In genomic region chr16:80466024-80466986, GRCh38 we compare ENCODE assay signal across 1 cellular context.
A peak's percentile ranks its signal among the peaks of the same experiment; 100 is the strongest.
TF ChIP-seq lines count a peak whose summit lies in the region.

No MANE protein-coding gene starts in this region.

TF ChIP-seq in HepG2, 621 proteins besides CTCF, POLR2A, EP300 and RAD21 (continued from another document and continues in another):
- TF ChIP-seq MTA1 (CRISPR knock-in tag; IDR thresholded peaks at IDR 0.05; ENCODE audit: borderline replicate concordance) = 0 out of 2 replicates have a peak, but pooled peaks have one; percentile 51
- TF ChIP-seq, protein P1, sequence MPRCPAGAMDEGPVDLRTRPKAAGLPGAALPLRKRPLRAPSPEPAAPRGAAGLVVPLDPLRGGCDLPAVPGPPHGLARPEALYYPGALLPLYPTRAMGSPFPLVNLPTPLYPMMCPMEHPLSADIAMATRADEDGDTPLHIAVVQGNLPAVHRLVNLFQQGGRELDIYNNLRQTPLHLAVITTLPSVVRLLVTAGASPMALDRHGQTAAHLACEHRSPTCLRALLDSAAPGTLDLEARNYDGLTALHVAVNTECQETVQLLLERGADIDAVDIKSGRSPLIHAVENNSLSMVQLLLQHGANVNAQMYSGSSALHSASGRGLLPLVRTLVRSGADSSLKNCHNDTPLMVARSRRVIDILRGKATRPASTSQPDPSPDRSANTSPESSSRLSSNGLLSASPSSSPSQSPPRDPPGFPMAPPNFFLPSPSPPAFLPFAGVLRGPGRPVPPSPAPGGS (CRISPR knock-in tag; IDR thresholded peaks at IDR 0.05) = no peak
- TF ChIP-seq RBM22 (optimal IDR thresholded peaks at IDR 0.05; ENCODE audit: low read length) = no peak
- no peak for TF ChIP-seq CEBPZ (IDR thresholded peaks at IDR 0.05; ENCODE audit: low read length)
- no peak for TF ChIP-seq CENPT (CRISPR knock-in tag; IDR thresholded peaks at IDR 0.05; ENCODE audit: low read depth)
- peak; percentile 46; the same call in 1 of the 2 replicates for TF ChIP-seq GABPB1 (CRISPR knock-in tag; IDR thresholded peaks at IDR 0.05)
- TF ChIP-seq, protein P2, sequence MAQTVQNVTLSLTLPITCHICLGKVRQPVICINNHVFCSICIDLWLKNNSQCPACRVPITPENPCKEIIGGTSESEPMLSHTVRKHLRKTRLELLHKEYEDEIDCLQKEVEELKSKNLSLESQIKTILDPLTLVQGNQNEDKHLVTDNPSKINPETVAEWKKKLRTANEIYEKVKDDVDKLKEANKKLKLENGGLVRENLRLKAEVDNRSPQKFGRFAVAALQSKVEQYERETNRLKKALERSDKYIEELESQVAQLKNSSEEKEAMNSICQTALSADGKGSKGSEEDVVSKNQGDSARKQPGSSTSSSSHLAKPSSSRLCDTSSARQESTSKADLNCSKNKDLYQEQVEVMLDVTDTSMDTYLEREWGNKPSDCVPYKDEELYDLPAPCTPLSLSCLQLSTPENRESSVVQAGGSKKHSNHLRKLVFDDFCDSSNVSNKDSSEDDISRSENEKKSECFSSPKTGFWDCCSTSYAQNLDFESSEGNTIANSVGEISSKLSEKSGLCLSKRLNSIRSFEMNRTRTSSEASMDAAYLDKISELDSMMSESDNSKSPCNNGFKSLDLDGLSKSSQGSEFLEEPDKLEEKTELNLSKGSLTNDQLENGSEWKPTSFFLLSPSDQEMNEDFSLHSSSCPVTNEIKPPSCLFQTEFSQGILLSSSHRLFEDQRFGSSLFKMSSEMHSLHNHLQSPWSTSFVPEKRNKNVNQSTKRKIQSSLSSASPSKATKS (CRISPR knock-in tag; IDR thresholded peaks at IDR 0.05) = no peak
- TF ChIP-seq, protein P3, sequence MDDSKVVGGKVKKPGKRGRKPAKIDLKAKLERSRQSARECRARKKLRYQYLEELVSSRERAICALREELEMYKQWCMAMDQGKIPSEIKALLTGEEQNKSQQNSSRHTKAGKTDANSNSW (CRISPR knock-in tag; IDR thresholded peaks at IDR 0.05; ENCODE audit: borderline replicate concordance) = no peak
- TF ChIP-seq ZNF12 (CRISPR knock-in tag; IDR thresholded peaks at IDR 0.05) = no peak
- peak; percentile 68 for TF ChIP-seq MED1 (CRISPR knock-in tag; IDR thresholded peaks at IDR 0.05)
- TF ChIP-seq HMGA1 (CRISPR knock-in tag; conservative IDR thresholded peaks at IDR 0.05) = no peak
- TF ChIP-seq ZNF761 (CRISPR knock-in tag; conservative IDR thresholded peaks at IDR 0.05) = no peak
- no peak for TF ChIP-seq TBP (CRISPR knock-in tag; IDR thresholded peaks at IDR 0.05)
- no peak for TF ChIP-seq ZNF737 (CRISPR knock-in tag; IDR thresholded peaks at IDR 0.05; ENCODE audit: borderline replicate concordance)
- TF ChIP-seq PCBP2 (optimal IDR thresholded peaks at IDR 0.05; ENCODE audit: low read depth, low read length, poor library complexity, severe bottlenecking) = no peak
- TF ChIP-seq, protein P4, sequence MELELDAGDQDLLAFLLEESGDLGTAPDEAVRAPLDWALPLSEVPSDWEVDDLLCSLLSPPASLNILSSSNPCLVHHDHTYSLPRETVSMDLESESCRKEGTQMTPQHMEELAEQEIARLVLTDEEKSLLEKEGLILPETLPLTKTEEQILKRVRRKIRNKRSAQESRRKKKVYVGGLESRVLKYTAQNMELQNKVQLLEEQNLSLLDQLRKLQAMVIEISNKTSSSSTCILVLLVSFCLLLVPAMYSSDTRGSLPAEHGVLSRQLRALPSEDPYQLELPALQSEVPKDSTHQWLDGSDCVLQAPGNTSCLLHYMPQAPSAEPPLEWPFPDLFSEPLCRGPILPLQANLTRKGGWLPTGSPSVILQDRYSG (CRISPR knock-in tag; IDR thresholded peaks at IDR 0.05) = no peak
- no peak for TF ChIP-seq ZNF530 (CRISPR knock-in tag; IDR thresholded peaks at IDR 0.05; ENCODE audit: low read depth)
- no peak; the same call in 1 of the 2 replicates for TF ChIP-seq ZNF782 (CRISPR knock-in tag; IDR thresholded peaks at IDR 0.05; ENCODE audit: borderline replicate concordance)
- TF ChIP-seq LCORL (IDR thresholded peaks at IDR 0.05) = no peak
- peak; percentile 49; the same call in 1 of the 2 replicates for TF ChIP-seq LCORL (CRISPR knock-in tag; IDR thresholded peaks at IDR 0.05)
- TF ChIP-seq, protein P5, sequence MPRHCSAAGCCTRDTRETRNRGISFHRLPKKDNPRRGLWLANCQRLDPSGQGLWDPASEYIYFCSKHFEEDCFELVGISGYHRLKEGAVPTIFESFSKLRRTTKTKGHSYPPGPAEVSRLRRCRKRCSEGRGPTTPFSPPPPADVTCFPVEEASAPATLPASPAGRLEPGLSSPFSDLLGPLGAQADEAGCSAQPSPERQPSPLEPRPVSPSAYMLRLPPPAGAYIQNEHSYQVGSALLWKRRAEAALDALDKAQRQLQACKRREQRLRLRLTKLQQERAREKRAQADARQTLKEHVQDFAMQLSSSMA (CRISPR knock-in tag; IDR thresholded peaks at IDR 0.05) = no peak
- no peak for TF ChIP-seq ATF2 (CRISPR knock-in tag; IDR thresholded peaks at IDR 0.05)
- TF ChIP-seq YEATS2 (CRISPR knock-in tag; IDR thresholded peaks at IDR 0.05; ENCODE audit: borderline replicate concordance) = 0 out of 2 replicates have a peak, but pooled peaks have one; percentile 23
- TF ChIP-seq PBX2 (CRISPR knock-in tag; IDR thresholded peaks at IDR 0.05) = no peak
- TF ChIP-seq ZNF441 (CRISPR knock-in tag; IDR thresholded peaks at IDR 0.05; ENCODE audit: borderline replicate concordance) = no peak
- no peak for TF ChIP-seq ZNF367 (CRISPR knock-in tag; IDR thresholded peaks at IDR 0.05; ENCODE audit: borderline replicate concordance)
- TF ChIP-seq ZNF354B (CRISPR knock-in tag; IDR thresholded peaks at IDR 0.05) = no peak
- no peak; the same call in 1 of the 2 replicates for TF ChIP-seq SIX1 (CRISPR knock-in tag; IDR thresholded peaks at IDR 0.05; ENCODE audit: borderline replicate concordance)
- TF ChIP-seq, protein P6, sequence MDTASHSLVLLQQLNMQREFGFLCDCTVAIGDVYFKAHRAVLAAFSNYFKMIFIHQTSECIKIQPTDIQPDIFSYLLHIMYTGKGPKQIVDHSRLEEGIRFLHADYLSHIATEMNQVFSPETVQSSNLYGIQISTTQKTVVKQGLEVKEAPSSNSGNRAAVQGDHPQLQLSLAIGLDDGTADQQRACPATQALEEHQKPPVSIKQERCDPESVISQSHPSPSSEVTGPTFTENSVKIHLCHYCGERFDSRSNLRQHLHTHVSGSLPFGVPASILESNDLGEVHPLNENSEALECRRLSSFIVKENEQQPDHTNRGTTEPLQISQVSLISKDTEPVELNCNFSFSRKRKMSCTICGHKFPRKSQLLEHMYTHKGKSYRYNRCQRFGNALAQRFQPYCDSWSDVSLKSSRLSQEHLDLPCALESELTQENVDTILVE (CRISPR knock-in tag; IDR thresholded peaks at IDR 0.05) = peak; percentile 52; the same call in 1 of the 2 replicates
- no peak for TF ChIP-seq ZNF17 (CRISPR knock-in tag; IDR thresholded peaks at IDR 0.05)
- TF ChIP-seq ZNF792 (CRISPR knock-in tag; IDR thresholded peaks at IDR 0.05) = no peak
- TF ChIP-seq WIZ (CRISPR knock-in tag; IDR thresholded peaks at IDR 0.05) = no peak
- no peak for TF ChIP-seq GTF3A (CRISPR knock-in tag; conservative IDR thresholded peaks at IDR 0.05)
- TF ChIP-seq, protein P7, sequence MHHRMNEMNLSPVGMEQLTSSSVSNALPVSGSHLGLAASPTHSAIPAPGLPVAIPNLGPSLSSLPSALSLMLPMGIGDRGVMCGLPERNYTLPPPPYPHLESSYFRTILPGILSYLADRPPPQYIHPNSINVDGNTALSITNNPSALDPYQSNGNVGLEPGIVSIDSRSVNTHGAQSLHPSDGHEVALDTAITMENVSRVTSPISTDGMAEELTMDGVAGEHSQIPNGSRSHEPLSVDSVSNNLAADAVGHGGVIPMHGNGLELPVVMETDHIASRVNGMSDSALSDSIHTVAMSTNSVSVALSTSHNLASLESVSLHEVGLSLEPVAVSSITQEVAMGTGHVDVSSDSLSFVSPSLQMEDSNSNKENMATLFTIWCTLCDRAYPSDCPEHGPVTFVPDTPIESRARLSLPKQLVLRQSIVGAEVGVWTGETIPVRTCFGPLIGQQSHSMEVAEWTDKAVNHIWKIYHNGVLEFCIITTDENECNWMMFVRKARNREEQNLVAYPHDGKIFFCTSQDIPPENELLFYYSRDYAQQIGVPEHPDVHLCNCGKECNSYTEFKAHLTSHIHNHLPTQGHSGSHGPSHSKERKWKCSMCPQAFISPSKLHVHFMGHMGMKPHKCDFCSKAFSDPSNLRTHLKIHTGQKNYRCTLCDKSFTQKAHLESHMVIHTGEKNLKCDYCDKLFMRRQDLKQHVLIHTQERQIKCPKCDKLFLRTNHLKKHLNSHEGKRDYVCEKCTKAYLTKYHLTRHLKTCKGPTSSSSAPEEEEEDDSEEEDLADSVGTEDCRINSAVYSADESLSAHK (CRISPR knock-in tag; IDR thresholded peaks at IDR 0.05; ENCODE audit: borderline replicate concordance) = no peak
- no peak for TF ChIP-seq NFE2 (CRISPR knock-in tag; IDR thresholded peaks at IDR 0.05)
- TF ChIP-seq RAD51 (IDR thresholded peaks at IDR 0.05; ENCODE audit: borderline replicate concordance) = no peak
- TF ChIP-seq ZIK1 (CRISPR knock-in tag; IDR thresholded peaks at IDR 0.05; ENCODE audit: borderline replicate concordance, low read depth) = 0 out of 2 replicates have a peak, but pooled peaks have one; percentile 24
- no peak for TF ChIP-seq CHD2 (IDR thresholded peaks at IDR 0.05; ENCODE audit: low read depth, low read length)
- peak; percentile 62; the same call in 1 of the 2 replicates for TF ChIP-seq TFDP1 (CRISPR knock-in tag; IDR thresholded peaks at IDR 0.05; ENCODE audit: borderline replicate concordance)
- no peak for TF ChIP-seq HNF4G (IDR thresholded peaks at IDR 0.05; ENCODE audit: borderline replicate concordance, low read depth, low read length)
- 0 out of 2 replicates have a peak, but pooled peaks have one; percentile 40 for TF ChIP-seq HNF4G (CRISPR knock-in tag; IDR thresholded peaks at IDR 0.05; ENCODE audit: borderline replicate concordance, low read depth)
- no peak for TF ChIP-seq MLX (CRISPR knock-in tag; IDR thresholded peaks at IDR 0.05)
- TF ChIP-seq ZFP36L2 (CRISPR knock-in tag; IDR thresholded peaks at IDR 0.05) = 0 out of 2 replicates have a peak, but pooled peaks have one; percentile 58
- no peak for TF ChIP-seq JUN (CRISPR knock-in tag; IDR thresholded peaks at IDR 0.05)
- no peak for TF ChIP-seq TBX3 (IDR thresholded peaks at IDR 0.05; ENCODE audit: borderline replicate concordance)
- TF ChIP-seq ZNF501 (CRISPR knock-in tag; IDR thresholded peaks at IDR 0.05) = peak; percentile 94
- TF ChIP-seq IKZF1 (IDR thresholded peaks at IDR 0.05) = no peak
- peak; percentile 57; the same call in 1 of the 2 replicates for TF ChIP-seq SPEN (CRISPR knock-in tag; IDR thresholded peaks at IDR 0.05; ENCODE audit: low read depth)
- TF ChIP-seq ZNF24 (IDR thresholded peaks at IDR 0.05) = no peak
- TF ChIP-seq ZEB1 (IDR thresholded peaks at IDR 0.05; ENCODE audit: insufficient replicate concordance, low read depth) = no peak
- peak; percentile 90 for TF ChIP-seq KDM3A (CRISPR knock-in tag; IDR thresholded peaks at IDR 0.05; ENCODE audit: low read depth)
- TF ChIP-seq SP140L (CRISPR knock-in tag; IDR thresholded peaks at IDR 0.05; ENCODE audit: borderline replicate concordance) = 0 out of 2 replicates have a peak, but pooled peaks have one; percentile 60
- TF ChIP-seq DMAP1 (CRISPR knock-in tag; IDR thresholded peaks at IDR 0.05) = no peak
